ENCODE assay signal across 8 cellular contexts in genomic region chr12:12725956-12726542, GRCh38. TPM values are rescaled to one million over a fixed set of nuclear protein-coding genes. Genes with fewer than 3 reads are reported as not detected.
DNase-seq lines count a peak whose midpoint lies in the region; ATAC-seq, FAIRE-seq and TF ChIP-seq lines count a peak whose summit lies in the region.

No MANE protein-coding gene starts in this region.

- H3K4me1 ChIP-seq in kidney (ENCODE audit: control insufficient read depth in 1 of 2, insufficient read depth in 1 of 2, low read depth in 1 of 2, low read length in 2 of 2), result peaks cover 0 to 5% of the 10 kb centered on the region in 2 donors
- H3K4me1 ChIP-seq in thoracic aorta (ENCODE audit: control insufficient read depth in 1 of 2, low read depth in 2 of 2), result peaks cover 21 to 32% of the 10 kb centered on the region in 2 donors

- no peaks in the 10 kb centered on the region for H3K9me3 ChIP-seq in kidney (ENCODE audit: control insufficient read depth in 1 of 2, low read length in 2 of 2)
- H3K9me3 ChIP-seq in thoracic aorta, result no peaks in the 10 kb centered on the region

- ATAC-seq in activated CD8-positive, alpha-beta memory T cell treated with anti-CD3 and anti-CD28 coated beads, Interleukin-2, amount 10 ng/mL, durations not matched to agents 7 days and 5 days, result no peak
- no peak for ATAC-seq in thoracic aorta (ENCODE audit: insufficient number of reproducible peaks, low FRiP score, low read depth)

- intact Hi-C loops in kidney (cut with DNase I), result no loop called here
- intact Hi-C loops in head of caudate nucleus (cut with DNase I), result loop anchor here (1.0 kb wide), 1 partner anchor 9 kb away; the partner anchor contains the start of gene CDKN1B

- H3K4me3 ChIP-seq in kidney (ENCODE audit: low read length in 2 of 2) (peak overlapping the region; percentile 72 to 82), thoracic aorta (peak overlapping the region; percentile 89)

- in situ Hi-C loops in G401 (cut with HindIII; ENCODE audit: low sequenced_read_pairs), result no loop called here

- H3K9me3 Mint-ChIP-seq in activated CD8-positive, alpha-beta memory T cell treated with anti-CD3 and anti-CD28 coated beads, Interleukin-2, amount 10 ng/mL, durations not matched to agents 7 days and 5 days (ENCODE audit: low read depth), result no peaks in the 10 kb centered on the region
- no peaks in the 10 kb centered on the region for H3K9me3 Mint-ChIP-seq in activated naive CD8-positive, alpha-beta T cell (ENCODE audit: low read depth)

- TF ChIP-seq CTCF in kidney (IDR thresholded peaks at IDR 0.05; ENCODE audit: borderline replicate concordance, extremely low read depth, insufficient read depth) (no peak), thoracic aorta (IDR thresholded peaks at IDR 0.05) (no peak)

- H3K4me1 Mint-ChIP-seq in activated CD8-positive, alpha-beta memory T cell treated with anti-CD3 and anti-CD28 coated beads, Interleukin-2, amount 10 ng/mL, durations not matched to agents 7 days and 5 days, result peaks cover 36% of the 10 kb centered on the region
- peaks cover 55% of the 10 kb centered on the region for H3K4me1 Mint-ChIP-seq in activated naive CD8-positive, alpha-beta T cell (ENCODE audit: low read depth)

- H3K27ac ChIP-seq in kidney (ENCODE audit: low read depth in 2 of 2, low read length in 2 of 2), result peak overlapping the region; percentile 91 to 98
- H3K27ac ChIP-seq in thoracic aorta, result peak overlapping the region; percentile 93 to 99

- no peak for FAIRE-seq in kidney (lab: Jason Lieb, UNC)

- no peaks in the 10 kb centered on the region for H3K36me3 ChIP-seq in kidney (ENCODE audit: control insufficient read depth in 1 of 2, insufficient read depth in 2 of 2, low read length in 2 of 2)
- no peaks in the 10 kb centered on the region for H3K36me3 ChIP-seq in thoracic aorta

- no peaks in the 10 kb centered on the region for H3K27me3 Mint-ChIP-seq in activated CD8-positive, alpha-beta memory T cell treated with anti-CD3 and anti-CD28 coated beads, Interleukin-2, amount 10 ng/mL, durations not matched to agents 7 days and 5 days
- no peaks in the 10 kb centered on the region for H3K27me3 Mint-ChIP-seq in activated naive CD8-positive, alpha-beta T cell

- H3K4me3 Mint-ChIP-seq in activated CD8-positive, alpha-beta memory T cell treated with anti-CD3 and anti-CD28 coated beads, Interleukin-2, amount 10 ng/mL, durations not matched to agents 7 days and 5 days, result peak overlapping the region; percentile 96
- peak overlapping the region; percentile 90 for H3K4me3 Mint-ChIP-seq in activated naive CD8-positive, alpha-beta T cell

- CTCF ChIA-PET in activated CD8-positive, alpha-beta memory T cell treated with anti-CD3 and anti-CD28 coated beads, Interleukin-2, amount 10 ng/mL, durations not matched to agents 7 days and 5 days (lab: Charles Lee), result interaction anchor here (0.7 to 7.8 kb wide), 5 partner anchors 10 to 369 kb away, joined by 3 to 71 read pairs (median 6); partner anchors contain the start of genes BORCS5 and CDKN1B

- peak overlapping the region; percentile 37 to 71 for H3K9ac ChIP-seq in kidney (ENCODE audit: low read length in 2 of 2)

- no peak for DNase-seq in activated CD8-positive, alpha-beta memory T cell treated with anti-CD3 and anti-CD28 coated beads, Interleukin-2, amount 10 ng/mL, durations not matched to agents 7 days and 5 days
- no peak for DNase-seq in activated CD8-positive, alpha-beta memory T cell treated with anti-CD3 and anti-CD28 coated beads, Interleukin-2, amount 50 U/mL, for 48 hours
- no peak for DNase-seq in kidney
- no peak for DNase-seq in thoracic aorta (ENCODE audit: low spot score)
- DNase-seq in head of caudate nucleus, result no peak
- no peak for DNase-seq in GDM1 (lab: John Stamatoyannopoulos, UW)
- no peak for DNase-seq in G401 (ENCODE audit: low spot score)

- H3K27ac Mint-ChIP-seq in activated CD8-positive, alpha-beta memory T cell treated with anti-CD3 and anti-CD28 coated beads, Interleukin-2, amount 10 ng/mL, durations not matched to agents 7 days and 5 days, result peak overlapping the region; percentile 96
- peak overlapping the region; percentile 95 for H3K27ac Mint-ChIP-seq in activated naive CD8-positive, alpha-beta T cell

- H3K36me3 Mint-ChIP-seq in activated CD8-positive, alpha-beta memory T cell treated with anti-CD3 and anti-CD28 coated beads, Interleukin-2, amount 10 ng/mL, durations not matched to agents 7 days and 5 days, result peaks cover 68% of the 10 kb centered on the region
- H3K36me3 Mint-ChIP-seq in activated naive CD8-positive, alpha-beta T cell, result peaks cover 2% of the 10 kb centered on the region

- no peaks in the 10 kb centered on the region for H3K27me3 ChIP-seq in thoracic aorta (replicated peaks; ENCODE audit: insufficient read depth)

RNA-seq across cellular contexts. Expression of gene CDKN1B, which starts 8.9 kb away (rescaled TPM):
- 100 to 1,000 TPM in 1 of 2 experiments, 10 to 100 TPM in 1; 99.2 to 105 TPM for total RNA-seq in activated CD8-positive, alpha-beta memory T cell treated with anti-CD3 and anti-CD28 coated beads, Interleukin-2, amount 10 ng/mL, durations not matched to agents 7 days and 5 days
- total RNA-seq in kidney (52.3 TPM), thoracic aorta (10 to 100 TPM; 61.9 to 63.5 TPM)
- polyA plus RNA-seq in kidney (ENCODE audit: insufficient read depth, low read depth, low replicate concordance), result 27.9 TPM
- 65.6 and 81.7 TPM in 2 replicates for total RNA-seq in G401 (2014; rRNA removed; shearing (Covaris generic))

RNA-seq across cellular contexts. Expression of gene GPR19, which starts 30.1 kb away (rescaled TPM):
- 10 to 100 TPM; 15.1 to 16.8 TPM for total RNA-seq in activated CD8-positive, alpha-beta memory T cell treated with anti-CD3 and anti-CD28 coated beads, Interleukin-2, amount 10 ng/mL, durations not matched to agents 7 days and 5 days
- total RNA-seq in kidney (0.19 TPM), thoracic aorta (under 1 TPM in 1 of 2 donors, not detected in 1; 0.35 TPM)
- not detected for polyA plus RNA-seq in kidney (ENCODE audit: insufficient read depth, low read depth, low replicate concordance)
- total RNA-seq in G401 (2014; rRNA removed; shearing (Covaris generic)), result 1.0 and 1.3 TPM in 2 replicates

RNA-seq across cellular contexts. Expression of gene APOLD1, which starts 59.4 kb away (rescaled TPM):
- total RNA-seq in activated CD8-positive, alpha-beta memory T cell treated with anti-CD3 and anti-CD28 coated beads, Interleukin-2, amount 10 ng/mL, durations not matched to agents 7 days and 5 days, result 10 to 100 TPM in 1 of 2 experiments, 1 to 10 TPM in 1; 7.2 to 13.5 TPM
- total RNA-seq in kidney (18.9 TPM), thoracic aorta (10 to 100 TPM; 38.4 to 70.7 TPM)
- polyA plus RNA-seq in kidney (ENCODE audit: insufficient read depth, low read depth, low replicate concordance), result 4.5 TPM
- 31.6 and 39.5 TPM in 2 replicates for total RNA-seq in G401 (2014; rRNA removed; shearing (Covaris generic))
